ENCODE assay signal across 10 cellular contexts in genomic region chr3:60949146-60949545, GRCh38.
"Had no signal": no experiment of that assay in that cellular context is flagged by ENCODE, and none has a peak within 500 bp of the region (broad histone marks: within the 10 kb centered on the region; RNA-seq: fewer than 3 reads in every experiment).

No MANE protein-coding gene starts in this region.

- H2AFZ ChIP-seq: GM23338 had no signal

- H3K27ac Mint-ChIP-seq: GM23338, HFFc6 had no signal

- DNase-seq: IMR-90, KG1 had no signal

- H3K4me1 Mint-ChIP-seq: GM23338 had no signal

- H3K9me3 Mint-ChIP-seq: GM23338, HFFc6 had no signal

- H3K9me3 ChIP-seq: HAP-1 had no signal

- H3K36me3 ChIP-seq: HAP-1 had no signal

- ATAC-seq: GM23338, HCT116, K562 had no signal

- H3K4me3 Mint-ChIP-seq: GM23338, HFFc6 had no signal

- H3K4me1 ChIP-seq: HAP-1 had no signal

- H3K4me2 ChIP-seq: GM23338 had no signal

- FAIRE-seq: H1, H54, K562 had no signal

- H3K4me3 ChIP-seq: GM23338, HAP-1, K562 had no signal

- H3K27ac ChIP-seq: HL-60 had no signal
